ENCODE assay signal across 25 cellular contexts in the genomic region with DNA sequence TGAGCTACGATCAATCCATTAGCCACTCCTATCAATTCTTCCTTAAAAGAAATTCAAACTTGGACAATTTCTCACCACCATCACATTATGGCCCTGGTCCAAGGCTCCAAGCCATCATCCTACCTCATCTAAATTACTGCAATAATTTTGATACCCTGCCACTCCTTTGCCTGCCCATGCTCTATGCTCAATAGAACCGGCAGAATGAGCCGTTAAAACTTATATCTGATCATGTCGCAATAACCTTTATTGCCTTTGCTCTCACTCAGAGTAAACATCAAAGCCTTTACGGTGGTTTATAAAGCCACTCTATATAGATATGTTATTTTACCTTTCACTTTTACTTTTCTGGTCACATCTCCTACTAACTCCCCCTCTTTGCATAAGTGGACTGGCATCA.
"Had no signal": no experiment of that assay in that cellular context is flagged by ENCODE, and none has a peak within 500 bp of the region (broad histone marks: within the 10 kb centered on the region; RNA-seq: fewer than 3 reads in every experiment).

No MANE protein-coding gene starts in this region.

- H3K36me3 ChIP-seq: Peyer's patch had no signal

- H3K27ac ChIP-seq: KMS-11, Peyer's patch had no signal

- H3K4me1 ChIP-seq: Peyer's patch had no signal

- ATAC-seq: activated naive CD4-positive, alpha-beta T cell treated with anti-CD3 and anti-CD28 coated beads, Interleukin-2, amount 50 U/mL, for 72 hours; activated naive CD8-positive, alpha-beta T cell treated with anti-CD3 and anti-CD28 coated beads, Interleukin-2, amount 50 U/mL, for 24 hours; activated T-cell treated with anti-CD3 and anti-CD28 coated beads, Interleukin-2, amount 50 U/mL, for 4 hours; T-helper 17 cell; WTC11 had no signal

- H3K27me3 ChIP-seq: Peyer's patch had no signal

- H3K4me3 ChIP-seq: Peyer's patch had no signal

- DNase-seq: activated CD4-positive, alpha-beta T cell treated with anti-CD3 and anti-CD28 coated beads for 1 hour; activated CD4-positive, alpha-beta T cell treated with anti-CD3 and anti-CD28 coated beads, Interleukin-2, amount 10 ng/mL, durations not matched to agents 24 days and 14 days; activated CD4-positive, alpha-beta T cell treated with anti-CD3 and anti-CD28 coated beads, Interleukin-2, amount 50 U/mL, for 48 hours; activated effector memory CD4-positive, alpha-beta T cell treated with anti-CD3 and anti-CD28 coated beads, Interleukin-2, amount 50 U/mL, for 16 hours; activated naive CD4-positive, alpha-beta T cell treated with Interleukin-2 at 50 U/mL for 16 hours; activated naive CD8-positive, alpha-beta T cell treated with anti-CD3 and anti-CD28 coated beads, Interleukin-2, amount 50 U/mL, for 24 hours; activated T-cell treated with anti-CD3 and anti-CD28 coated beads, Interleukin-2, amount 50 U/mL, for 4 hours; amygdala; cerebellar nuclear complex; MM.1S; NCI-H1105; NCI-H1436; NCI-H1694 treated with DMSO at 0.1 percent for 48 hours; NCI-H2081; NCI-H446; NCI-H526; NCI-H774; Peyer's patch; SHP77 treated with DMSO at 0.1 percent for 48 hours; T-helper 17 cell; T-helper 9 cell had no signal

- FAIRE-seq: astrocyte had no signal
